Comparison of ENCODE assay signal across 32 cellular contexts in the genomic region with DNA sequence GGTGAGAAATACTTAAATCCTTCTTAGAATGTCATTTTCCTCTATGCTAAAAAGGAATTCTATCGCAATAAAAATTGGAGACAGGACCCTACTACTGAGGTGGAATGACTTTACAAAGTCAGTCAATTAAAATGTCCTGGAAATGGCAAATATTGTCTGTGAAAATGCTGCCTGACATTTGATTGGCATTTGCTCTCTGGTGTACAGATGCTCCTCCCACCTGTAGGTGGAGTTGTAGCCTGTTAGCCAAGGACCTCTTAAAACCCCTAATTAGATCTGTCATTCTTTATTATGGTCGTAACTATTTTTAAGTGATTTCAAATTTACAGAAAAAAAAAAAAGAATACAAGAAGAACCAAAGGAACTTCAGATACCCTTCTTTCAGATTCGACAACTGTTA.
A peak's percentile ranks its signal among the peaks of the same experiment; 100 is the strongest.
DNase-seq lines count a peak whose midpoint lies in the region; ATAC-seq, FAIRE-seq and TF ChIP-seq lines count a peak whose summit lies in the region.
"Had no signal": no experiment of that assay in that cellular context is flagged by ENCODE, and none has a peak within 500 bp of the region (broad histone marks: within the 10 kb centered on the region; RNA-seq: fewer than 3 reads in every experiment).

No MANE protein-coding gene starts in this region.

- H3K9me3 Mint-ChIP-seq in neural crest cell: no peaks in the 10 kb centered on the region
- no peaks in the 10 kb centered on the region for H3K9me3 Mint-ChIP-seq in activated CD4-positive, alpha-beta T cell treated with anti-CD3 and anti-CD28 coated beads for 36 hours (ENCODE audit: low read depth)
- H3K9me3 Mint-ChIP-seq: activated CD4-positive, alpha-beta T cell treated with anti-CD3 and anti-CD28 coated beads, Interleukin-2, amount 10 ng/mL, durations not matched to agents 24 days and 14 days; CD8-positive, alpha-beta T cell; stimulated activated naive CD8-positive, alpha-beta T cell treated with anti-CD3 and anti-CD28 coated beads, Interleukin-15, Interleukin-2, amounts not matched to agents 100 ng/mL and 50 ng/mL, for 24 hours had no signal

- H3K4me1 Mint-ChIP-seq in neural crest cell: no peaks in the 10 kb centered on the region
- H3K4me1 Mint-ChIP-seq in activated CD4-positive, alpha-beta T cell treated with anti-CD3 and anti-CD28 coated beads for 36 hours: no peaks in the 10 kb centered on the region
- H3K4me1 Mint-ChIP-seq: activated CD4-positive, alpha-beta T cell treated with anti-CD3 and anti-CD28 coated beads, Interleukin-2, amount 10 ng/mL, durations not matched to agents 24 days and 14 days; naive thymus-derived CD4-positive, alpha-beta T cell had no signal

- no peaks in the 10 kb centered on the region for H3K9me3 ChIP-seq in WERI-Rb-1 (ENCODE audit: severe bottlenecking)
- H3K9me3 ChIP-seq: esophagus muscularis mucosa, sigmoid colon had no signal

- H3K4me3 ChIP-seq in WERI-Rb-1 (ENCODE audit: low read depth, low read length): no peak overlapping the region
- H3K4me3 ChIP-seq: esophagus muscularis mucosa, GM23248, sigmoid colon had no signal

- no peak overlapping the region for H3K27ac ChIP-seq in WERI-Rb-1
- H3K27ac ChIP-seq: esophagus muscularis mucosa, GM23248, parathyroid adenoma, sigmoid colon had no signal

- ATAC-seq in activated CD4-positive, alpha-beta T cell treated with anti-CD3 and anti-CD28 coated beads for 36 hours: no peak
- ATAC-seq: CD8-positive, alpha-beta T cell; left lobe of liver; naive thymus-derived CD4-positive, alpha-beta T cell; Panc1 had no signal

- peak; percentile 32 for FAIRE-seq in D721Med (lab: Jason Lieb, UNC)
- FAIRE-seq: colon, G401.6, HTR-8/SVneo had no signal

- H3K4me3 Mint-ChIP-seq in neural crest cell: no peak overlapping the region
- H3K4me3 Mint-ChIP-seq in activated CD4-positive, alpha-beta T cell treated with anti-CD3 and anti-CD28 coated beads for 36 hours: no peak overlapping the region
- H3K4me3 Mint-ChIP-seq: activated CD4-positive, alpha-beta T cell treated with anti-CD3 and anti-CD28 coated beads, Interleukin-2, amount 10 ng/mL, durations not matched to agents 24 days and 14 days; CD8-positive, alpha-beta T cell; naive thymus-derived CD4-positive, alpha-beta T cell; stimulated activated naive CD8-positive, alpha-beta T cell treated with anti-CD3 and anti-CD28 coated beads, Interleukin-15, Interleukin-2, amounts not matched to agents 100 ng/mL and 50 ng/mL, for 24 hours had no signal

- H3K36me3 Mint-ChIP-seq in neural crest cell (ENCODE audit: low read depth): no peaks in the 10 kb centered on the region
- no peaks in the 10 kb centered on the region for H3K36me3 Mint-ChIP-seq in activated CD4-positive, alpha-beta T cell treated with anti-CD3 and anti-CD28 coated beads for 36 hours (ENCODE audit: low read depth)
- H3K36me3 Mint-ChIP-seq: CD8-positive, alpha-beta T cell; naive thymus-derived CD4-positive, alpha-beta T cell had no signal

- no peaks in the 10 kb centered on the region for H3K36me3 ChIP-seq in WERI-Rb-1
- H3K36me3 ChIP-seq: esophagus muscularis mucosa, sigmoid colon had no signal

- H3K27me3 Mint-ChIP-seq in neural crest cell (ENCODE audit: low read depth): no peaks in the 10 kb centered on the region
- no peaks in the 10 kb centered on the region for H3K27me3 Mint-ChIP-seq in activated CD4-positive, alpha-beta T cell treated with anti-CD3 and anti-CD28 coated beads for 36 hours
- H3K27me3 Mint-ChIP-seq: activated CD4-positive, alpha-beta T cell treated with anti-CD3 and anti-CD28 coated beads, Interleukin-2, amount 10 ng/mL, durations not matched to agents 24 days and 14 days; naive thymus-derived CD4-positive, alpha-beta T cell; stimulated activated naive CD8-positive, alpha-beta T cell treated with anti-CD3 and anti-CD28 coated beads, Interleukin-15, Interleukin-2, amounts not matched to agents 100 ng/mL and 50 ng/mL, for 24 hours had no signal

- H3K27ac Mint-ChIP-seq in neural crest cell (ENCODE audit: unreplicated experiment): no peak overlapping the region
- H3K27ac Mint-ChIP-seq in activated CD4-positive, alpha-beta T cell treated with anti-CD3 and anti-CD28 coated beads for 36 hours: no peak overlapping the region
- H3K27ac Mint-ChIP-seq: activated CD4-positive, alpha-beta T cell treated with anti-CD3 and anti-CD28 coated beads, Interleukin-2, amount 10 ng/mL, durations not matched to agents 24 days and 14 days; CD8-positive, alpha-beta T cell; naive thymus-derived CD4-positive, alpha-beta T cell; stimulated activated naive CD8-positive, alpha-beta T cell treated with anti-CD3 and anti-CD28 coated beads, Interleukin-15, Interleukin-2, amounts not matched to agents 100 ng/mL and 50 ng/mL, for 24 hours had no signal

- H3K27me3 ChIP-seq in WERI-Rb-1 (ENCODE audit: insufficient read depth, low read depth, severe bottlenecking): no peaks in the 10 kb centered on the region
- H3K27me3 ChIP-seq: esophagus muscularis mucosa, sigmoid colon had no signal

- TF ChIP-seq CTCF in D721Med (IDR thresholded peaks at IDR 0.05; ENCODE audit: insufficient read depth, missing control alignments) (peak; percentile 28), WERI-Rb-1 (IDR thresholded peaks at IDR 0.05; ENCODE audit: low read depth, low read length) (0 out of 2 replicates have a peak, but pooled peaks have one; percentile 19), neural crest cell (conservative IDR thresholded peaks at IDR 0.05) (peak; percentile 33)

- POLR2A ChIA-PET in HEK293T (lab: Yijun Ruan, JAX): no interaction called here
- POLR2A ChIA-PET in activated CD4-positive, alpha-beta T cell treated with anti-CD3 and anti-CD28 coated beads for 36 hours (lab: Charles Lee): no interaction called here

- no peak for DNase-seq in D721Med (ENCODE audit: insufficient read length, low spot score)
- DNase-seq in HEK293T (ENCODE audit: extremely low spot score): no peak
- DNase-seq in WERI-Rb-1: no peak
- DNase-seq in neural crest cell (ENCODE audit: low read depth, low spot score): no peak
- no peak for DNase-seq in activated CD4-positive, alpha-beta T cell treated with anti-CD3 and anti-CD28 coated beads for 36 hours
- DNase-seq in activated gamma-delta T cell (lab: John Stamatoyannopoulos, UW): no peak
- no peak for DNase-seq in occipital lobe (lab: John Stamatoyannopoulos, UW)
- no peak for DNase-seq in nucleus accumbens (lab: John Stamatoyannopoulos, UW)
- DNase-seq: activated CD4-positive, alpha-beta T cell treated with anti-CD3 and anti-CD28 coated beads, Interleukin-2, amount 10 ng/mL, durations not matched to agents 24 days and 14 days; activated naive CD4-positive, alpha-beta T cell treated with Interleukin-2 at 50 U/mL for 16 hours; activated T-cell treated with anti-CD3 and anti-CD28 coated beads, Interleukin-2, amount 50 U/mL, for 48 hours; CD8-positive, alpha-beta T cell; DMS153; effector memory CD4-positive, alpha-beta T cell; foreskin melanocyte; GM23248; KG1; MV-4-11; naive thymus-derived CD4-positive, alpha-beta T cell; NCI-H1694; NCI-H774; sigmoid colon; stimulated activated CD4-positive, alpha-beta T cell treated with anti-CD3 and anti-CD28 coated beads, Interleukin-15, amount 100 ng/mL, for 24 hours; T-helper 2 cell had no signal

- intact Hi-C loops in activated CD4-positive, alpha-beta T cell treated with anti-CD3 and anti-CD28 coated beads for 36 hours (cut with DNase I, micrococcal nuclease): no loop called here

- CTCF ChIA-PET in HEK293T (lab: Yijun Ruan, JAX): no interaction called here
- CTCF ChIA-PET in activated CD4-positive, alpha-beta T cell treated with anti-CD3 and anti-CD28 coated beads for 36 hours (lab: Charles Lee): no interaction called here

TF ChIP-seq in HEK293T, 16 proteins besides CTCF, POLR2A, EP300 and RAD21:
- TF ChIP-seq ELF4 (IDR thresholded peaks at IDR 0.05): no peak
- TF ChIP-seq, protein P1, sequence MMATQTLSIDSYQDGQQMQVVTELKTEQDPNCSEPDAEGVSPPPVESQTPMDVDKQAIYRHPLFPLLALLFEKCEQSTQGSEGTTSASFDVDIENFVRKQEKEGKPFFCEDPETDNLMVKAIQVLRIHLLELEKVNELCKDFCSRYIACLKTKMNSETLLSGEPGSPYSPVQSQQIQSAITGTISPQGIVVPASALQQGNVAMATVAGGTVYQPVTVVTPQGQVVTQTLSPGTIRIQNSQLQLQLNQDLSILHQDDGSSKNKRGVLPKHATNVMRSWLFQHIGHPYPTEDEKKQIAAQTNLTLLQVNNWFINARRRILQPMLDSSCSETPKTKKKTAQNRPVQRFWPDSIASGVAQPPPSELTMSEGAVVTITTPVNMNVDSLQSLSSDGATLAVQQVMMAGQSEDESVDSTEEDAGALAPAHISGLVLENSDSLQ (IDR thresholded peaks at IDR 0.05): peak; percentile 60; the same call in 1 of the 2 replicates
